ENCODE assay signal across 9 cellular contexts in the genomic region with DNA sequence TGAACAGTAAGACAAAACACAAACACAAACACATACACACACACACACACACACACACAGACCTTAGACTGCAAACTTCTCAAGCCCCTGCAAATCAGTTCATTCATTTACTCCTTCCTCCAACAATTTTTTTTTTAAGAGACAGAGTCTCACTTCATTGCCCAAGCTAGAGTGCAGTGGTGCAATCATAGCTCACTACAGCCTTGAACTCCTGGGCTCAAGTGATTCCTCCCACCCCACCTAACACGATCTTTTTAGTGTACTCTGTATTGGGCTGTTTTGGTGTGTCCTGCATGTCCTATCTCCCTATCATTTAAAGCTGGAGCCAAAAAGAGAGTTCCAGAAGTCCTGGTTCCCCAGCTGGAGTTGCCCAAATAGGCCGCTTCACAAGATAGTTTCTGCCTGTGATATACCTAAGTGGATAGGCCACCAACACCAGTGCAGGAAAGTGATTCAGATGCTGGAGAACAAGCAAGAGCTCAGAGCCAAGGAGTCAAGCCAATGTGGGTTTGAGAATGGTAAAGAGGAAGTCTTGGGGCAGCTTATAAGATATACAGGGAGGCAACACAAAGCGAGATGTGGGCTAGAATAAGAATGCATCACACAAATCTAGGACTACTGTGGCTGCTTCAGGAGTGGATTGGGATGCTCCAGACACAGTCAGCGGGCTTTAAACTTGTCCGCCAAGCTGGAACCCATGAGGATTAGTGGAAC.
A peak's percentile ranks its signal among the peaks of the same experiment; 100 is the strongest.
DNase-seq lines count a peak whose midpoint lies in the region; ATAC-seq, FAIRE-seq and TF ChIP-seq lines count a peak whose summit lies in the region.
"Had no signal": no experiment of that assay in that cellular context is flagged by ENCODE, and none has a peak within 500 bp of the region (broad histone marks: within the 10 kb centered on the region; RNA-seq: fewer than 3 reads in every experiment).

No MANE protein-coding gene starts in this region.

- no peak overlapping the region for H3K4me3 ChIP-seq in bronchial epithelial cell (ENCODE audit: low read depth, low read length)

- FAIRE-seq in bronchial epithelial cell (lab: Jason Lieb, UNC): peak; percentile 7

- ATAC-seq in GM18511 (IDR thresholded peaks at IDR 0.05; ENCODE audit: unreplicated experiment) (peak; percentile 63), GM21528 (IDR thresholded peaks at IDR 0.05; ENCODE audit: low FRiP score, unreplicated experiment) (peak; percentile 29), HG03159 (IDR thresholded peaks at IDR 0.05; ENCODE audit: unreplicated experiment) (peak; percentile 37)

- no peak for TF ChIP-seq CTCF in bronchial epithelial cell (IDR thresholded peaks at IDR 0.05; ENCODE audit: insufficient read depth, low read length, severe bottlenecking)

- no peaks in the 10 kb centered on the region for H3K36me3 ChIP-seq in bronchial epithelial cell (ENCODE audit: control insufficient read depth, insufficient read depth, low read length)
- H3K36me3 ChIP-seq: thoracic aorta had no signal

- DNase-seq in bronchial epithelial cell (ENCODE audit: low read depth) (no peak), NCI-H446 treated with DMSO at 0.1 percent for 48 hours (lab: John Stamatoyannopoulos, UW) (no peak), HuH-7.5 (ENCODE audit: low spot score) (no peak), SHP77 treated with DMSO at 0.1 percent for 48 hours (lab: John Stamatoyannopoulos, UW) (no peak), NCI-H345 treated with DMSO at 0.1 percent for 48 hours (lab: John Stamatoyannopoulos, UW; ENCODE audit: unreplicated experiment) (no peak)

- H3K27me3 ChIP-seq in bronchial epithelial cell (ENCODE audit: control insufficient read depth, insufficient read depth, low read length): no peaks in the 10 kb centered on the region
